8 cellular contexts compared by ENCODE assay signal in genomic region chr16:75647492-75648264, GRCh38. TPM values are rescaled to one million over a fixed set of nuclear protein-coding genes. Genes with fewer than 3 reads are reported as not detected.
DNase-seq lines count a peak whose midpoint lies in the region; ATAC-seq and TF ChIP-seq lines count a peak whose summit lies in the region.

KARS1 (minus strand) TSS chr16:75647665; CDS start chr16:75647639, 26 bp downstream.
A gene with protein sequence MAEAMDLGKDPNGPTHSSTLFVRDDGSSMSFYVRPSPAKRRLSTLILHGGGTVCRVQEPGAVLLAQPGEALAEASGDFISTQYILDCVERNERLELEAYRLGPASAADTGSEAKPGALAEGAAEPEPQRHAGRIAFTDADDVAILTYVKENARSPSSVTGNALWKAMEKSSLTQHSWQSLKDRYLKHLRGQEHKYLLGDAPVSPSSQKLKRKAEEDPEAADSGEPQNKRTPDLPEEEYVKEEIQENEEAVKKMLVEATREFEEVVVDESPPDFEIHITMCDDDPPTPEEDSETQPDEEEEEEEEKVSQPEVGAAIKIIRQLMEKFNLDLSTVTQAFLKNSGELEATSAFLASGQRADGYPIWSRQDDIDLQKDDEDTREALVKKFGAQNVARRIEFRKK (plus strand): TSS chr16:75647773. CDS start chr16:75647883, 110 bp downstream.

- TF ChIP-seq CTCF in GM06990 (IDR thresholded peaks at IDR 0.05; ENCODE audit: insufficient read depth, low read length, poor library complexity, severe bottlenecking) = no peak
- no peak for TF ChIP-seq CTCF in osteoblast (IDR thresholded peaks at IDR 0.05; ENCODE audit: extremely low read depth, low read depth, low read length)
- TF ChIP-seq CTCF in thoracic aorta (IDR thresholded peaks at IDR 0.05) = no peak

- peaks cover 45% of the 10 kb centered on the region for H4K20me1 ChIP-seq in osteoblast (ENCODE audit: insufficient read depth, low read length)

- H3K27me3 ChIP-seq in GM06990 (replicated peaks; ENCODE audit: control insufficient read depth, insufficient read depth, low read length) (no peaks in the 10 kb centered on the region), osteoblast (ENCODE audit: insufficient read depth, low read length) (no peaks in the 10 kb centered on the region), thoracic aorta (replicated peaks; ENCODE audit: insufficient read depth) (no peaks in the 10 kb centered on the region)

- peaks cover 28% of the 10 kb centered on the region for H3K4me1 ChIP-seq in osteoblast (ENCODE audit: insufficient read depth, low read length)
- H3K4me1 ChIP-seq in thoracic aorta (ENCODE audit: control insufficient read depth in 1 of 2, low read depth in 2 of 2) = peaks cover 31 to 48% of the 10 kb centered on the region in 2 donors

- H3K9me3 ChIP-seq in osteoblast (ENCODE audit: low read depth, low read length) = no peaks in the 10 kb centered on the region
- H3K9me3 ChIP-seq in thoracic aorta = no peaks in the 10 kb centered on the region

- H3K4me2 ChIP-seq in osteoblast (ENCODE audit: insufficient read depth, low read length) = peak within 1 kb of the TSS; percentile 93

- peak within 1 kb of the TSS; percentile 98 for H3K4me3 Mint-ChIP-seq in activated naive CD8-positive, alpha-beta T cell

- ATAC-seq in HG02588 (IDR thresholded peaks at IDR 0.05; ENCODE audit: unreplicated experiment) (peak; percentile 88), thoracic aorta (ENCODE audit: insufficient number of reproducible peaks, low FRiP score, low read depth) (peak; percentile 82)

- H3K36me3 ChIP-seq in GM06990 (ENCODE audit: control insufficient read depth, insufficient read depth, low read length) (peaks cover 7% of the 10 kb centered on the region), osteoblast (ENCODE audit: insufficient read depth, low read length) (peaks cover 22% of the 10 kb centered on the region), thoracic aorta (peaks cover 4% of the 10 kb centered on the region)

- H2AFZ ChIP-seq in osteoblast (ENCODE audit: low read length) = peak within 1 kb of the TSS; percentile 96

- DNase-seq in GM06990 (ENCODE audit: extremely low read depth, insufficient read length) = peak; percentile 97
- peak; percentile 86 for DNase-seq in NCI-H1092 (lab: John Stamatoyannopoulos, UW)
- peak; percentile 77 for DNase-seq in SKM-1 (lab: John Stamatoyannopoulos, UW; ENCODE audit: unreplicated experiment)
- DNase-seq in glomerular visceral epithelial cell (ENCODE audit: extremely low spot score) = peak; percentile 89
- peak; percentile 96 for DNase-seq in osteoblast (ENCODE audit: insufficient read length, low spot score, missing footprints)
- peak; percentile 66 for DNase-seq in thoracic aorta (ENCODE audit: low spot score)

- peaks cover 93% of the 10 kb centered on the region for H3K79me2 ChIP-seq in osteoblast (ENCODE audit: insufficient read depth, low read length)

- H3K27ac Mint-ChIP-seq in activated naive CD8-positive, alpha-beta T cell = peak within 1 kb of the TSS; percentile 99

- H3K4me3 ChIP-seq in GM06990 (replicated peaks; ENCODE audit: low read depth, low read length) = peak within 1 kb of the TSS; percentile 93
- H3K4me3 ChIP-seq in osteoblast (ENCODE audit: insufficient read depth, low read length) = peak within 1 kb of the TSS; percentile 89
- peak within 1 kb of the TSS; percentile 91 for H3K4me3 ChIP-seq in thoracic aorta

- H3K27ac ChIP-seq in osteoblast (ENCODE audit: low read depth, low read length) = peak within 1 kb of the TSS; percentile 91
- peak within 1 kb of the TSS; percentile 98 for H3K27ac ChIP-seq in thoracic aorta

- H3K4me1 Mint-ChIP-seq in activated naive CD8-positive, alpha-beta T cell (ENCODE audit: low read depth) = peaks cover 59% of the 10 kb centered on the region

- no peaks in the 10 kb centered on the region for H3K9me3 Mint-ChIP-seq in activated naive CD8-positive, alpha-beta T cell (ENCODE audit: low read depth)

- peaks cover 12% of the 10 kb centered on the region for H3K36me3 Mint-ChIP-seq in activated naive CD8-positive, alpha-beta T cell

- H3K27me3 Mint-ChIP-seq in activated naive CD8-positive, alpha-beta T cell = no peaks in the 10 kb centered on the region

RNA-seq across cellular contexts. Expression of gene KARS1, which starts in this region (rescaled TPM):
- total RNA-seq in osteoblast (121 and 125 TPM in 2 replicates), thoracic aorta (10 to 100 TPM; 71.5 to 76.1 TPM)

RNA-seq across cellular contexts. Expression of the second gene that starts in this region (rescaled TPM):
- total RNA-seq in osteoblast (39.1 and 39.5 TPM in 2 replicates), thoracic aorta (10 to 100 TPM; 78.3 to 83.8 TPM)

Comparison
In these comparisons a context has a peak if more than half of its experiments do, and no peak if none do; other contexts are left out.
1. Peak in every context shown above with its lines: DNase-seq, ATAC-seq, H3K4me3 ChIP-seq and H3K27ac ChIP-seq.